8 cellular contexts compared by ENCODE assay signal in the genomic region with DNA sequence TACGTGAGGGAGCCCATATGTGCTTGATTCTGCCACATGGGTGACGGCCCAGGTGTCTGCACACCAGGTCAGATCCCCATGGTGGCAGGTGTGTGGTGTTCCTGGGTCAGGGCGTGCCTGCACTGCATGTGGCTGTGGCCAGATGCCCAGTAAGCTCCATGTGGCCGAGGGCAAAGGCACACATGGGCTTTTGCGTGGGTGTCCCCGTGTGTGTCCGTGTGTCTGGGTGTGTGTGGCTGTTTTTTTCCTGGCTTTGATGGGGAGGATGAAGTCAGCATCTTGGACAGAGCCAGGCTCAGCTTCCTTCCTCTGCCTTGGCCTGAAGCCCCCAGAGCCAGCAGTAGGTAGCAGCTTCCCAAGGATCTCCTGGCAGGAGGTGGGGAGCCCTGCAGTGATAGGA. TPM values are rescaled to one million over a fixed set of nuclear protein-coding genes. Genes with fewer than 3 reads are reported as not detected.
DNase-seq lines count a peak whose midpoint lies in the region; ATAC-seq, FAIRE-seq and TF ChIP-seq lines count a peak whose summit lies in the region.
"Had no signal": no experiment of that assay in that cellular context is flagged by ENCODE, and none has a peak within 500 bp of the region (broad histone marks: within the 10 kb centered on the region; RNA-seq: fewer than 3 reads in every experiment).

No MANE protein-coding gene starts in this region.

- DNase-seq in left colon (no peak), GM12892 (ENCODE audit: insufficient read length) (no peak)
- DNase-seq in activated naive CD4-positive, alpha-beta T cell treated with anti-CD3 and anti-CD28 coated beads, Interleukin-2, amount 50 U/mL, for 16 hours: no peak
- DNase-seq: activated CD4-positive, alpha-beta T cell treated with anti-CD3 and anti-CD28 coated beads, Interleukin-2, amount 50 U/mL, for 1 hour; IMR-90; mesendoderm; SIG-M5 had no signal

- FAIRE-seq in GM12892 (lab: Jason Lieb, UNC): no peak

- intact Hi-C loops in left colon (cut with DNase I, micrococcal nuclease): loop anchor here in 1 of 2 donors (10.0 kb wide), 1 partner anchor 84 kb away; a partner anchor contains a TSS

- peak; percentile 42 for ATAC-seq in left colon

- TF ChIP-seq POLR2A in GM19193 (IDR thresholded peaks at IDR 0.05; ENCODE audit: extremely low read depth, insufficient read depth, insufficient read length) (peak; percentile 12), GM12892 (IDR thresholded peaks at IDR 0.05; ENCODE audit: low read depth, low read length) (no peak)

RNA-seq across cellular contexts. Expression of a gene that starts 1.5 kb away (rescaled TPM):
- 10 to 100 TPM; 19.4 to 35.9 TPM for total RNA-seq in left colon
- 5.4 TPM for polyA plus RNA-seq in GM12892 (2012; ENCODE audit: missing spikeins)
- total RNA-seq: IMR-90 had no signal

RNA-seq across cellular contexts. Expression of a gene that starts 17.4 kb away (rescaled TPM):
- total RNA-seq in left colon: 100 to 1,000 TPM in 1 of 2 donors, 10 to 100 TPM in 1; 83.7 to 111 TPM
- 67.0 TPM for polyA plus RNA-seq in GM12892 (2012; ENCODE audit: missing spikeins)

RNA-seq across cellular contexts. Expression of a gene that starts 19.5 kb away (rescaled TPM):
- total RNA-seq in left colon: 1 to 10 TPM; 4.6 to 4.9 TPM
- polyA plus RNA-seq in GM12892 (2012; ENCODE audit: missing spikeins): 4.5 TPM

RNA-seq across cellular contexts. Expression of a gene that starts 41.1 kb away (rescaled TPM):
- 1 to 10 TPM; 1.0 to 2.0 TPM for total RNA-seq in left colon
- not detected for polyA plus RNA-seq in GM12892 (2012; ENCODE audit: missing spikeins)
- total RNA-seq: IMR-90 had no signal

RNA-seq across cellular contexts. Expression of a gene that starts 43.3 kb away (rescaled TPM):
- total RNA-seq in left colon: 10 to 100 TPM; 18.8 to 19.9 TPM
- polyA plus RNA-seq in GM12892 (2012; ENCODE audit: missing spikeins): 3.6 TPM
